13 cellular contexts compared by ENCODE assay signal in genomic region chr11:62504158-62504973, GRCh38. TPM values are rescaled to one million over a fixed set of nuclear protein-coding genes. Genes with fewer than 3 reads are reported as not detected.
DNase-seq lines count a peak whose midpoint lies in the region; ATAC-seq, FAIRE-seq and TF ChIP-seq lines count a peak whose summit lies in the region.
"Had no signal": no experiment of that assay in that cellular context is flagged by ENCODE, and none has a peak within 500 bp of the region (broad histone marks: within the 10 kb centered on the region; RNA-seq: fewer than 3 reads in every experiment).

No MANE protein-coding gene starts in this region.

- H3K9me3 ChIP-seq in HepG2 (ENCODE audit: low read length) = no peaks in the 10 kb centered on the region
- no peaks in the 10 kb centered on the region for H3K9me3 ChIP-seq in right lobe of liver
- H3K9me3 ChIP-seq in esophagus muscularis mucosa = no peaks in the 10 kb centered on the region
- H3K9me3 ChIP-seq in muscle layer of duodenum (ENCODE audit: control insufficient read depth in 1 of 2, low read length in 2 of 2) = no peaks in the 10 kb centered on the region
- H3K9me3 ChIP-seq in adrenal gland (replicated peaks in 1 of 3) = no peaks in the 10 kb centered on the region

- CTCF ChIA-PET in HepG2 (lab: Yijun Ruan, JAX; ENCODE audit: low intra/inter-chr PET ratio, low total read pairs) = no interaction called here

- peaks cover 98% of the 10 kb centered on the region for H3K4me1 ChIP-seq in HepG2 (ENCODE audit: insufficient read depth, low read length)
- peaks cover 0 to 20% (median 8%) of the 10 kb centered on the region in 4 donors for H3K4me1 ChIP-seq in right lobe of liver
- H3K4me1 ChIP-seq in esophagus muscularis mucosa = peaks cover 91 to 100% (median 100%) of the 10 kb centered on the region in 4 donors
- H3K4me1 ChIP-seq in muscle layer of duodenum (ENCODE audit: control insufficient read depth in 1 of 2, insufficient read depth in 2 of 2, low read length in 2 of 2) = peaks cover 19 to 74% of the 10 kb centered on the region in 2 donors
- H3K4me1 ChIP-seq in adrenal gland (replicated peaks in 1 of 2) = peaks cover 0 to 14% of the 10 kb centered on the region in 2 donors

- no peaks in the 10 kb centered on the region for H3K79me2 ChIP-seq in HepG2 (ENCODE audit: insufficient read depth, low read length)

- TF ChIP-seq EP300 in HepG2 (IDR thresholded peaks at IDR 0.05; ENCODE audit: low read depth in 2 of 2, low read length in 2 of 2) (no peak), HepG2 (CRISPR knock-in tag; IDR thresholded peaks at IDR 0.05; ENCODE audit: borderline replicate concordance) (no peak), esophagus muscularis mucosa (IDR thresholded peaks at IDR 0.05) (no peak)

- TF ChIP-seq POLR2A in HepG2 (IDR thresholded peaks at IDR 0.05; ENCODE audit: insufficient read depth in 1 of 2, low read depth in 2 of 2, low read length in 2 of 2) (no peak), right lobe of liver (IDR thresholded peaks at IDR 0.05) (no peak), esophagus muscularis mucosa (IDR thresholded peaks at IDR 0.05; ENCODE audit: low read depth) (no peak), adrenal gland (IDR thresholded peaks at IDR 0.05) (no peak)

- no peak overlapping the region; a peak in 1 of 6 replicates for H3K4me3 ChIP-seq in HepG2 (replicated peaks in 1 of 3; ENCODE audit: insufficient read depth in 1 of 3, low read depth in 2 of 3, low read length in 3 of 3)
- H3K4me3 ChIP-seq in right lobe of liver = no peak overlapping the region
- H3K4me3 ChIP-seq in esophagus muscularis mucosa = no peak overlapping the region
- no peak overlapping the region for H3K4me3 ChIP-seq in muscle layer of duodenum (ENCODE audit: low read depth in 1 of 2, low read length in 2 of 2)
- H3K4me3 ChIP-seq in adrenal gland = no peak overlapping the region

- no peaks in the 10 kb centered on the region for H4K20me1 ChIP-seq in HepG2 (ENCODE audit: insufficient read depth, low read length)

- no peak for TF ChIP-seq RAD21 in HepG2 (CRISPR knock-in tag; IDR thresholded peaks at IDR 0.05)

- H3K27ac ChIP-seq in HepG2 (ENCODE audit: extremely low read length, insufficient read depth, low read length) (no peak overlapping the region), right lobe of liver (no peak overlapping the region), esophagus muscularis mucosa (replicated peaks in 1 of 4) (peak overlapping the region; percentile 79 to 91 (median 85)), muscle layer of duodenum (ENCODE audit: low read length) (peak overlapping the region; percentile 49), adrenal gland (no peak overlapping the region)

- ATAC-seq in HepG2 (no peak), right lobe of liver (no peak), GM18520 (IDR thresholded peaks at IDR 0.05; ENCODE audit: unreplicated experiment) (no peak)

- TF ChIP-seq CTCF in HepG2 (CRISPR knock-in tag; IDR thresholded peaks at IDR 0.05) (no peak), right lobe of liver (IDR thresholded peaks at IDR 0.05) (no peak), esophagus muscularis mucosa (IDR thresholded peaks at IDR 0.05) (no peak), adrenal gland (IDR thresholded peaks at IDR 0.05) (no peak)

- H3K36me3 ChIP-seq in HepG2 (replicated peaks in 1 of 2; ENCODE audit: control insufficient read depth in 1 of 2, insufficient read depth in 2 of 2, low read length in 2 of 2) (no peaks in the 10 kb centered on the region), right lobe of liver (no peaks in the 10 kb centered on the region), esophagus muscularis mucosa (no peaks in the 10 kb centered on the region), muscle layer of duodenum (ENCODE audit: control insufficient read depth in 1 of 2, insufficient read depth in 2 of 2, low read length in 2 of 2) (no peaks in the 10 kb centered on the region), adrenal gland (replicated peaks in 1 of 2) (no peaks in the 10 kb centered on the region)

- POLR2A ChIA-PET in HepG2 (lab: Yijun Ruan, JAX) = interaction anchor here (1.2 kb wide), 1 partner anchor 10 kb away, joined by 3 read pairs; no protein-coding TSS in a partner anchor

- DNase-seq in HepG2 (ENCODE audit: low spot score) (no peak), right lobe of liver (no peak), esophagus muscularis mucosa (ENCODE audit: extremely low spot score) (no peak), D341Med (ENCODE audit: low spot score) (no peak), T1000 (lab: John Stamatoyannopoulos, UW) (no peak), adrenal gland (no peak)
- DNase-seq: activated effector memory CD4-positive, alpha-beta T cell treated with anti-CD3 and anti-CD28 coated beads, Interleukin-2, amount 50 U/mL, for 16 hours; COR-L47; effector memory CD4-positive, alpha-beta T cell; left cardiac atrium; NCI-H1105 treated with DMSO at 0.1 percent for 48 hours had no signal

- peak overlapping the region; percentile 25; the same call in 1 of the 2 replicates for H3K4me2 ChIP-seq in HepG2 (ENCODE audit: low read depth, low read length)

- BruUV-seq in HepG2 (replicated peaks; lab: Mats Ljungman, UMichigan) = no TSS peak

- in situ Hi-C loops in HepG2 (cut with HindIII; ENCODE audit: extremely low pct_ligation_motif_present, low pct_unique_long_range_greater_than_20kb) = no loop called here

- 6% methylated on average over 13 of the region's 15 CpGs for WGBS in HepG2 (ENCODE audit: low lambda C conversion rate)
- 91% methylated on average over 12 of the region's 15 CpGs for WGBS in right lobe of liver (ENCODE audit: insufficient coverage, low coverage, low lambda C conversion rate, missing lambda C conversion rate)
- WGBS in esophagus muscularis mucosa = 85% methylated on average over 14 of the region's 15 CpGs
- WGBS in adrenal gland, 4 donors = 82 to 85% (median 84%) methylated on average over 13 to 15 of the region's 15 CpGs

- intact Hi-C loops in HepG2 (cut with micrococcal nuclease; ENCODE audit: unreplicated experiment) (no loop called here), right lobe of liver (cut with DNase I) (no loop called here), esophagus muscularis mucosa (cut with DNase I) (no loop called here), adrenal gland (cut with DNase I) (no loop called here)

- FAIRE-seq in HepG2 (lab: Jason Lieb, UNC) = no peak

- H2AFZ ChIP-seq in HepG2 (ENCODE audit: low read length) = no peak overlapping the region

- H3K27me3 ChIP-seq in HepG2 (ENCODE audit: control insufficient read depth in 1 of 2, insufficient read depth in 2 of 2, low read length in 2 of 2) (peaks cover 5 to 29% of the 10 kb centered on the region in 2 experiments; a peak in 4 of 5 replicates), right lobe of liver (no peaks in the 10 kb centered on the region), esophagus muscularis mucosa (no peaks in the 10 kb centered on the region), muscle layer of duodenum (ENCODE audit: low read depth, low read length) (no peaks in the 10 kb centered on the region), adrenal gland (no peaks in the 10 kb centered on the region)

- H3K9ac ChIP-seq in HepG2 (ENCODE audit: insufficient read depth, low read depth, low read length) = no peak overlapping the region

TF ChIP-seq in HepG2, 621 proteins besides CTCF, POLR2A, EP300 and RAD21:
- peak; percentile 70; the same call in 1 of the 2 replicates for TF ChIP-seq PITX1 (CRISPR knock-in tag; IDR thresholded peaks at IDR 0.05)
- no peak for TF ChIP-seq ARID2 (CRISPR knock-in tag; IDR thresholded peaks at IDR 0.05; ENCODE audit: borderline replicate concordance)
- TF ChIP-seq ZBTB7B (CRISPR knock-in tag; IDR thresholded peaks at IDR 0.05) = 0 out of 2 replicates have a peak, but pooled peaks have one; percentile 21
- peak; percentile 99 for TF ChIP-seq BCL6 (CRISPR knock-in tag; IDR thresholded peaks at IDR 0.05)
- no peak for TF ChIP-seq MEIS1 (CRISPR knock-in tag; IDR thresholded peaks at IDR 0.05; ENCODE audit: borderline replicate concordance)
- no peak for TF ChIP-seq FLYWCH1 (CRISPR knock-in tag; IDR thresholded peaks at IDR 0.05)
TF ChIP-seq in HepG2: peak in this region for 3.

RNA-seq across cellular contexts. Expression of gene AHNAK, which starts 42.2 kb away (rescaled TPM):
- total RNA-seq in HepG2 (2016; rRNA removed; fragmentation: Illumina TruSeq; extraction: Trizol) (25.0 and 40.6 TPM in 2 replicates), right lobe of liver (100 to 1,000 TPM in 4 of 6 experiments, 10 to 100 TPM in 2; 91.0 to 180 (median 113) TPM), esophagus muscularis mucosa (1,000 to 10,000 TPM; 1,278 to 2,374 (median 1,866) TPM), adrenal gland (100 to 1,000 TPM; 121 to 307 (median 204) TPM)
- 2.9 and 3.7 TPM in 2 replicates for total RNA-seq in HepG2 (2016; cell fraction: cytosol; rRNA removed; fragmentation: Illumina TruSeq; extraction: Trizol; ENCODE audit: low read depth)
- total RNA-seq in HepG2 (2016; cell fraction: insoluble cytoplasmic fraction; rRNA removed; fragmentation: Illumina TruSeq; extraction: Trizol) = 23.2 and 34.7 TPM in 2 replicates
- 6.6 and 7.4 TPM in 2 replicates for total RNA-seq in HepG2 (2016; cell fraction: membrane; rRNA removed; fragmentation: Illumina TruSeq; extraction: Trizol)
- total RNA-seq in HepG2 (2016; cell fraction: nucleus; rRNA removed; fragmentation: Illumina TruSeq; extraction: Trizol) = 76.4 and 80.4 TPM in 2 replicates
- polyA plus RNA-seq in HepG2 (2011; rRNA removed) (22.8 and 23.4 TPM in 2 replicates), adrenal gland (10 to 100 TPM; 32.0 to 35.4 (median 32.7) TPM)
- 14.7 and 20.1 TPM in 2 replicates for polyA plus RNA-seq in HepG2 (2011; cell fraction: cytosol; rRNA removed)
- 57.1 and 57.5 TPM in 2 replicates for polyA plus RNA-seq in HepG2 (2011; cell fraction: nucleus; rRNA removed)
- 55.5 and 61.9 TPM in 2 replicates for polyA plus RNA-seq in HepG2 (2012)
- 0.98 and 1.1 TPM in 2 replicates for polyA plus RNA-seq in HepG2 (2016; cell fraction: cytosol; fragmentation: Illumina TruSeq; extraction: Trizol; ENCODE audit: low read depth)
- 11.6 and 12.9 TPM in 2 replicates for polyA plus RNA-seq in HepG2 (2016; cell fraction: insoluble cytoplasmic fraction; fragmentation: Illumina TruSeq; extraction: Trizol; ENCODE audit: low read depth)
- 2.0 and 2.1 TPM in 2 replicates for polyA plus RNA-seq in HepG2 (2016; cell fraction: membrane; fragmentation: Illumina TruSeq; extraction: Trizol; ENCODE audit: low read depth)
- 33.5 and 38.4 TPM in 2 replicates for polyA plus RNA-seq in HepG2 (2016; cell fraction: nucleus; fragmentation: Illumina TruSeq; extraction: Trizol; ENCODE audit: insufficient read depth, low read depth)
- polyA minus RNA-seq in HepG2 (2011; rRNA and poly(A)+ RNA removed; ENCODE audit: low replicate concordance) = 99.6 and 234 TPM in 2 replicates
- polyA minus RNA-seq in HepG2 (2011; cell fraction: cytosol; rRNA and poly(A)+ RNA removed) = 122 and 157 TPM in 2 replicates
- 192 and 213 TPM in 2 replicates for polyA minus RNA-seq in HepG2 (2011; cell fraction: nucleus; rRNA and poly(A)+ RNA removed)

Comparison
In these comparisons a context has a peak if more than half of its experiments do, and no peak if none do; other contexts are left out.
1. H3K27ac ChIP-seq: peak in esophagus muscularis mucosa (4 of 4) and muscle layer of duodenum (single experiment); none in HepG2 (single experiment), right lobe of liver (0 of 3) and adrenal gland (0 of 5).
2. RNA of gene AHNAK, which starts 42.2 kb away (total RNA-seq): 1,278 to 2,374 TPM in esophagus muscularis mucosa; 121 to 307 TPM in adrenal gland, 91.0 to 180 TPM in right lobe of liver and 2.9 to 80.4 TPM in HepG2; every median in the first group is over 4 times any median in the second.